ENCODE assay signal across 22 cellular contexts in the genomic region with DNA sequence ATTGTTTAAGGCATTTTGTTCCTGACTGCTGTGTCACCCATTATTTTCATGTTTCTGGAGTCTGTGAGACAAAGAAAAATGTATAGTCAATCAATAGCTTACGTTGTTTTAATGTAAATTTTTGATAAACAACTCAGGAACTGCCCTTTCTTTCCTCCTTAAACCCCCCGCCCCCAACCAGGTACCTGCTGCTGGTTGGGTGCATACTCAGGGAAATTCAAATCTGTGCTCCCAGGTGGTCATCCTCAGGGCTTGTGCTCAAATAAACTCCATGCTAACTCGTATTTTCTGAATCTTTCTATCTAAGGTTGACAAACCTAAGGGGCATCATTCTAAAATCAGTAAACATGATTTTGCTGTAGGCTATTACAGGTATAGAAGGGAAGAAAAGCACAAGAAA. TPM values are rescaled to one million over a fixed set of nuclear protein-coding genes. Genes with fewer than 3 reads are reported as not detected.
"Had no signal": no experiment of that assay in that cellular context is flagged by ENCODE, and none has a peak within 500 bp of the region (broad histone marks: within the 10 kb centered on the region; RNA-seq: fewer than 3 reads in every experiment).

No MANE protein-coding gene starts in this region.

- DNase-seq: activated CD4-positive, alpha-beta T cell treated with anti-CD3 and anti-CD28 coated beads, Interleukin-2, amount 50 U/mL, for 4 hours; activated CD4-positive, CD25-positive, alpha-beta regulatory T cell treated with anti-CD3 and anti-CD28 coated beads, Interleukin-2, amount 50 U/mL, for 72 hours; activated naive CD4-positive, alpha-beta T cell treated with Interleukin-2 at 50 U/mL for 16 hours; caudate nucleus; dorsolateral prefrontal cortex; left lung; stimulated activated CD4-positive, alpha-beta T cell treated with anti-CD3 and anti-CD28 coated beads, Interleukin-4, amount 100 ng/mL, for 24 hours; T1000; upper lobe of right lung had no signal

- H3K9me3 Mint-ChIP-seq: activated T-helper 17 cell treated with anti-CD3 and anti-CD28 coated beads, Interleukin-2, amount 50 U/mL, for 72 hours; natural killer cell treated with Interleukin-12 subunit alpha and Interleukin-12 subunit beta and Interleukin-15 and Interleukin-18, amount 100 ng/mL, for 72 hours; stimulated activated memory B cell treated with anti-CD40 and anti-IgM and Interleukin-4, amounts not matched to agents 10 μg/mL and 1 μg/mL and 100 μg/mL, for 72 hours had no signal

- H3K4me1 ChIP-seq: parathyroid adenoma had no signal

- H3K4me3 ChIP-seq: left lung, thoracic aorta, upper lobe of right lung had no signal

- H3K4me3 Mint-ChIP-seq: activated T-helper 17 cell treated with anti-CD3 and anti-CD28 coated beads, Interleukin-2, amount 50 U/mL, for 72 hours; mesothelial cell of epicardium; natural killer cell treated with Interleukin-12 subunit alpha and Interleukin-12 subunit beta and Interleukin-15 and Interleukin-18, amount 100 ng/mL, for 72 hours; stimulated activated memory B cell treated with anti-CD40 and anti-IgM and Interleukin-4, amounts not matched to agents 10 μg/mL and 1 μg/mL and 100 μg/mL, for 72 hours had no signal

- H3K36me3 Mint-ChIP-seq: brain; mesothelial cell of epicardium; natural killer cell treated with Interleukin-12 subunit alpha and Interleukin-12 subunit beta and Interleukin-15 and Interleukin-18, amount 100 ng/mL, for 72 hours; stimulated activated memory B cell treated with anti-CD40 and anti-IgM and Interleukin-4, amounts not matched to agents 10 μg/mL and 1 μg/mL and 100 μg/mL, for 72 hours had no signal

- H3K9me3 ChIP-seq: left lung, neutrophil, thoracic aorta, upper lobe of right lung had no signal

- H3K27ac ChIP-seq: epithelial cell of prostate, left lung, neutrophil, parathyroid adenoma, thoracic aorta, upper lobe of right lung had no signal

- H3K79me2 ChIP-seq: parathyroid adenoma had no signal

- H2AFZ ChIP-seq: parathyroid adenoma had no signal

- H3K36me3 ChIP-seq: left lung, neutrophil, thoracic aorta, upper lobe of right lung had no signal

- H3K27ac Mint-ChIP-seq: activated T-helper 17 cell treated with anti-CD3 and anti-CD28 coated beads, Interleukin-2, amount 50 U/mL, for 72 hours; mesothelial cell of epicardium; natural killer cell treated with Interleukin-12 subunit alpha and Interleukin-12 subunit beta and Interleukin-15 and Interleukin-18, amount 100 ng/mL, for 72 hours; stimulated activated memory B cell treated with anti-CD40 and anti-IgM and Interleukin-4, amounts not matched to agents 10 μg/mL and 1 μg/mL and 100 μg/mL, for 72 hours had no signal

- ATAC-seq: activated T-helper 17 cell treated with anti-CD3 and anti-CD28 coated beads, Interleukin-2, amount 50 U/mL, for 72 hours; left lung; natural killer cell treated with Interleukin-12 subunit alpha and Interleukin-12 subunit beta and Interleukin-15 and Interleukin-18, amount 100 ng/mL, for 72 hours; sciatic nerve; stimulated activated memory B cell treated with anti-CD40 and anti-IgM and Interleukin-4, amounts not matched to agents 10 μg/mL and 1 μg/mL and 100 μg/mL, for 72 hours; upper lobe of right lung had no signal

- H3K27me3 Mint-ChIP-seq: activated T-helper 17 cell treated with anti-CD3 and anti-CD28 coated beads, Interleukin-2, amount 50 U/mL, for 72 hours had no signal

- H3K9ac ChIP-seq: parathyroid adenoma had no signal

RNA-seq across cellular contexts. Expression of a gene that starts 51.5 kb away (rescaled TPM):
- total RNA-seq: activated T-helper 17 cell treated with anti-CD3 and anti-CD28 coated beads, Interleukin-2, amount 50 U/mL, for 72 hours; glomerular endothelial cell; kidney epithelial cell; lung microvascular endothelial cell; mesothelial cell of epicardium; natural killer cell treated with Interleukin-12 subunit alpha and Interleukin-12 subunit beta and Interleukin-15 and Interleukin-18, amount 100 ng/mL, for 72 hours; sciatic nerve; thoracic aorta; upper lobe of right lung had no signal
